Comparison of ENCODE assay signal across 9 cellular contexts in genomic region chr5:150317048-150318003, GRCh38. TPM values are rescaled to one million over a fixed set of nuclear protein-coding genes. Genes with fewer than 3 reads are reported as not detected.
A peak's percentile ranks its signal among the peaks of the same experiment; 100 is the strongest.
DNase-seq lines count a peak whose midpoint lies in the region; ATAC-seq lines count a peak whose summit lies in the region.
"Had no signal": no experiment of that assay in that cellular context is flagged by ENCODE, and none has a peak within 500 bp of the region (broad histone marks: within the 10 kb centered on the region; RNA-seq: fewer than 3 reads in every experiment).

No MANE protein-coding gene starts in this region.

- no peak overlapping the region for H3K4me3 Mint-ChIP-seq in activated T-cell treated with anti-CD3 and anti-CD28 coated beads, Interleukin-2, amount 50 U/mL, for 4 hours

- no peak for DNase-seq in activated T-cell treated with anti-CD3 and anti-CD28 coated beads, Interleukin-2, amount 50 U/mL, for 4 hours
- DNase-seq in activated T-cell treated with anti-CD3 and anti-CD28 coated beads, Interleukin-2, amount 50 U/mL, for 1 hour: no peak
- DNase-seq in SK-N-DZ (ENCODE audit: low spot score) (peak; percentile 99), glomerular visceral epithelial cell (ENCODE audit: extremely low spot score) (peak; percentile 100), NCI-H1092 treated with DMSO at 0.1 percent for 48 hours (lab: John Stamatoyannopoulos, UW) (no peak), UCSD-AML1 (lab: John Stamatoyannopoulos, UW; ENCODE audit: unreplicated experiment) (no peak)
- DNase-seq in stimulated activated naive CD8-positive, alpha-beta T cell treated with anti-CD3 and anti-CD28 coated beads, Interleukin-15, Interleukin-2, amounts not matched to agents 100 U/mL and 50 U/mL, for 24 hours: peak; percentile 24
- DNase-seq: gastrocnemius medialis had no signal

- H3K4me1 Mint-ChIP-seq in activated T-cell treated with anti-CD3 and anti-CD28 coated beads, Interleukin-2, amount 50 U/mL, for 4 hours (ENCODE audit: low read depth): no peaks in the 10 kb centered on the region

- H3K27me3 Mint-ChIP-seq in activated T-cell treated with anti-CD3 and anti-CD28 coated beads, Interleukin-2, amount 50 U/mL, for 4 hours (ENCODE audit: low read depth): no peaks in the 10 kb centered on the region

- H3K36me3 Mint-ChIP-seq in activated T-cell treated with anti-CD3 and anti-CD28 coated beads, Interleukin-2, amount 50 U/mL, for 4 hours (ENCODE audit: insufficient read depth): no peaks in the 10 kb centered on the region

- no peaks in the 10 kb centered on the region for H3K9me3 Mint-ChIP-seq in activated T-cell treated with anti-CD3 and anti-CD28 coated beads, Interleukin-2, amount 50 U/mL, for 4 hours

- peak; percentile 51 to 56 for ATAC-seq in activated T-cell treated with anti-CD3 and anti-CD28 coated beads, Interleukin-2, amount 50 U/mL, for 4 hours
- ATAC-seq in stimulated activated naive CD8-positive, alpha-beta T cell treated with anti-CD3 and anti-CD28 coated beads, Interleukin-15, Interleukin-2, amounts not matched to agents 100 U/mL and 50 U/mL, for 24 hours: peak; percentile 89
- ATAC-seq in HG03025 (IDR thresholded peaks at IDR 0.05; ENCODE audit: low FRiP score, unreplicated experiment): no peak

RNA-seq across cellular contexts. Expression of gene ARSI, which starts 14.6 kb away (rescaled TPM):
- total RNA-seq in activated T-cell treated with anti-CD3 and anti-CD28 coated beads, Interleukin-2, amount 50 U/mL, for 4 hours: not detected
- 2.3 and 3.3 TPM in 2 replicates for polyA plus RNA-seq in SK-N-DZ (2014; cell fraction: cytosol; rRNA removed)
- polyA plus RNA-seq in SK-N-DZ (2014; cell fraction: nucleus; rRNA removed): 0.39 and 1.2 TPM in 2 replicates
- total RNA-seq: gastrocnemius medialis had no signal

RNA-seq across cellular contexts. Expression of gene CAMK2A, which starts 27.8 kb away (rescaled TPM):
- not detected for total RNA-seq in activated T-cell treated with anti-CD3 and anti-CD28 coated beads, Interleukin-2, amount 50 U/mL, for 4 hours
- 3.2 and 6.5 TPM in 2 replicates for polyA plus RNA-seq in SK-N-DZ (2014; cell fraction: cytosol; rRNA removed)
- polyA plus RNA-seq in SK-N-DZ (2014; cell fraction: nucleus; rRNA removed): 7.5 and 14.0 TPM in 2 replicates

RNA-seq across cellular contexts. Expression of gene TCOF1, which starts 40.2 kb away (rescaled TPM):
- 100 to 1,000 TPM; 153 to 160 (median 156) TPM for total RNA-seq in activated T-cell treated with anti-CD3 and anti-CD28 coated beads, Interleukin-2, amount 50 U/mL, for 4 hours
- polyA plus RNA-seq in SK-N-DZ (2014; cell fraction: cytosol; rRNA removed): 39.6 and 55.9 TPM in 2 replicates
- polyA plus RNA-seq in SK-N-DZ (2014; cell fraction: nucleus; rRNA removed): 39.1 and 55.0 TPM in 2 replicates

Comparison
In these comparisons a context has a peak if more than half of its experiments do, and no peak if none do; other contexts are left out.
1. DNase-seq: peak in SK-N-DZ (single experiment), glomerular visceral epithelial cell (single experiment) and stimulated activated naive CD8-positive, alpha-beta T cell treated with anti-CD3 and anti-CD28 coated beads, Interleukin-15, Interleukin-2, amounts not matched to agents 100 U/mL and 50 U/mL, for 24 hours (single experiment); none in activated T-cell treated with anti-CD3 and anti-CD28 coated beads, Interleukin-2, amount 50 U/mL, for 4 hours (single experiment), activated T-cell treated with anti-CD3 and anti-CD28 coated beads, Interleukin-2, amount 50 U/mL, for 1 hour (single experiment), NCI-H1092 treated with DMSO at 0.1 percent for 48 hours (single experiment) and UCSD-AML1 (single experiment).